18 cellular contexts compared by ENCODE assay signal in the genomic region with DNA sequence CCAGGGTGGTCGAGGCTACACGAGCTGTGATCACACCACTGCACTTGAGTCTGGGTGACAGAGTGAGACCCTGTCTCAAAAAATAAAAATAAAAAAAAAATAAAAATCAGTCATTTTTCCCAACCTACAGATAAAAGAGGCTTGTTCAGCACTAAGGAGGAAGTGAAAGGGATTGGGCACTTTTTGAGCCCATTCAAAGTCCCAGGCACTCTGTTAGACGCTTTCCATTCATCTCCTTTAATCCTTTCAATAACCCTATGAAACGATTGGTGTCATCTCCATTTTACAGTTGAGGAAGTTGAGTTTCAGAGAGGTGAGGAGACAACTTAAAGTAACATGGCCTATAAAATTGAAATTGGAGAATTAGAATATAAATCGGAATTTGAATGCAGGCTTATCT.
"Had no signal": no experiment of that assay in that cellular context is flagged by ENCODE, and none has a peak within 500 bp of the region (broad histone marks: within the 10 kb centered on the region; RNA-seq: fewer than 3 reads in every experiment).

No MANE protein-coding gene starts in this region.

- ATAC-seq: activated CD4-positive, CD25-positive, alpha-beta regulatory T cell treated with anti-CD3 and anti-CD28 coated beads, Interleukin-2, amount 50 U/mL, for 24 hours; activated naive CD8-positive, alpha-beta T cell treated with anti-CD3 and anti-CD28 coated beads, Interleukin-2, amount 50 U/mL, for 24 hours; activated T-helper 17 cell treated with anti-CD3 and anti-CD28 coated beads, Interleukin-2, amount 50 U/mL, for 72 hours had no signal

- H3K4me3 Mint-ChIP-seq: activated naive CD8-positive, alpha-beta T cell treated with anti-CD3 and anti-CD28 coated beads, Interleukin-2, amount 50 U/mL, for 24 hours; activated T-helper 17 cell treated with anti-CD3 and anti-CD28 coated beads, Interleukin-2, amount 50 U/mL, for 72 hours; immature natural killer cell; nephron had no signal

- H3K9me3 ChIP-seq: tibial nerve, vagina had no signal

- H3K27ac Mint-ChIP-seq: activated naive CD8-positive, alpha-beta T cell treated with anti-CD3 and anti-CD28 coated beads, Interleukin-2, amount 50 U/mL, for 24 hours; activated T-helper 17 cell treated with anti-CD3 and anti-CD28 coated beads, Interleukin-2, amount 50 U/mL, for 72 hours; immature natural killer cell; nephron had no signal

- H3K27ac ChIP-seq: epithelial cell of prostate, tibial nerve, vagina had no signal

- H3K4me3 ChIP-seq: tibial nerve, vagina had no signal

- H3K4me1 Mint-ChIP-seq: activated T-helper 17 cell treated with anti-CD3 and anti-CD28 coated beads, Interleukin-2, amount 50 U/mL, for 72 hours; immature natural killer cell; nephron had no signal

- H3K27me3 ChIP-seq: tibial nerve, vagina had no signal

- DNase-seq: activated CD4-positive, alpha-beta T cell treated with anti-CD3 and anti-CD28 coated beads, Interleukin-2, amount 50 U/mL, for 1 hour; activated naive CD4-positive, alpha-beta T cell treated with Interleukin-2 at 50 U/mL for 16 hours; activated naive CD8-positive, alpha-beta T cell treated with anti-CD3 and anti-CD28 coated beads, Interleukin-2, amount 50 U/mL, for 24 hours; dermis blood vessel endothelial cell; foreskin melanocyte; head of caudate nucleus; immature natural killer cell; mesendoderm; nucleus accumbens; stimulated activated CD4-positive, alpha-beta T cell treated with anti-CD3 and anti-CD28 coated beads, Interleukin-2, amount 100 ng/mL, for 48 hours; stimulated activated naive CD4-positive, alpha-beta T cell; substantia nigra had no signal

- H3K27me3 Mint-ChIP-seq: activated naive CD8-positive, alpha-beta T cell treated with anti-CD3 and anti-CD28 coated beads, Interleukin-2, amount 50 U/mL, for 24 hours; activated T-helper 17 cell treated with anti-CD3 and anti-CD28 coated beads, Interleukin-2, amount 50 U/mL, for 72 hours had no signal

- H3K9me3 Mint-ChIP-seq: activated naive CD8-positive, alpha-beta T cell treated with anti-CD3 and anti-CD28 coated beads, Interleukin-2, amount 50 U/mL, for 24 hours; activated T-helper 17 cell treated with anti-CD3 and anti-CD28 coated beads, Interleukin-2, amount 50 U/mL, for 72 hours; immature natural killer cell; nephron had no signal

- H3K36me3 ChIP-seq: tibial nerve, vagina had no signal

- H3K4me1 ChIP-seq: tibial nerve, vagina had no signal
